Comparison of ENCODE assay signal across 8 cellular contexts in the genomic region with DNA sequence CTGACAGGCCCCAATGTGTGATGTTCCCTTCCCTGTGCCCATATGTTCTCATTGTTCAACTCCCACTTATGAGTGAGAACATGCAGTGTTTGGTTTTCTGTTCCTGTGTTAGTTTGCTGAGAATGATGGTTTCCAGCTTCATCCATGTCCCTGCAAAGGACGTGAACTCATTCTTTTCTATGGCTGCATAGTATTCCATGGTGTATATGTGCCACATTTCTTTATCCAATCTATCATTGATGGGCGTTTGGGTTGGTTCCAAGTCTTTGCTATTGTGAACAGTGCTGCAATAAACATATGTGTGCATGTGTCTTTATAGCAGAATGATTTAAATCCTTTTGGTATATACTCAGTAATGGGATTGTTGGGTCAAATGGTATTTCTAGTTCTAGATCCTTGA. TPM values are rescaled to one million over a fixed set of nuclear protein-coding genes. Genes with fewer than 3 reads are reported as not detected.
"Had no signal": no experiment of that assay in that cellular context is flagged by ENCODE, and none has a peak within 500 bp of the region (broad histone marks: within the 10 kb centered on the region; RNA-seq: fewer than 3 reads in every experiment).

No MANE protein-coding gene starts in this region.

RNA-seq across cellular contexts. Expression of a gene that starts 8.8 kb away (rescaled TPM):
- total RNA-seq: lung microvascular endothelial cell had no signal

RNA-seq across cellular contexts. Expression of a gene that starts 47.3 kb away (rescaled TPM):
- total RNA-seq: kidney epithelial cell, left ventricle myocardium superior, lower leg skin, lung microvascular endothelial cell, mammary epithelial cell, mesothelial cell of epicardium, myocyte had no signal
- polyA plus RNA-seq: keratinocyte, mammary epithelial cell had no signal
